12 cellular contexts compared by ENCODE assay signal in the genomic region with DNA sequence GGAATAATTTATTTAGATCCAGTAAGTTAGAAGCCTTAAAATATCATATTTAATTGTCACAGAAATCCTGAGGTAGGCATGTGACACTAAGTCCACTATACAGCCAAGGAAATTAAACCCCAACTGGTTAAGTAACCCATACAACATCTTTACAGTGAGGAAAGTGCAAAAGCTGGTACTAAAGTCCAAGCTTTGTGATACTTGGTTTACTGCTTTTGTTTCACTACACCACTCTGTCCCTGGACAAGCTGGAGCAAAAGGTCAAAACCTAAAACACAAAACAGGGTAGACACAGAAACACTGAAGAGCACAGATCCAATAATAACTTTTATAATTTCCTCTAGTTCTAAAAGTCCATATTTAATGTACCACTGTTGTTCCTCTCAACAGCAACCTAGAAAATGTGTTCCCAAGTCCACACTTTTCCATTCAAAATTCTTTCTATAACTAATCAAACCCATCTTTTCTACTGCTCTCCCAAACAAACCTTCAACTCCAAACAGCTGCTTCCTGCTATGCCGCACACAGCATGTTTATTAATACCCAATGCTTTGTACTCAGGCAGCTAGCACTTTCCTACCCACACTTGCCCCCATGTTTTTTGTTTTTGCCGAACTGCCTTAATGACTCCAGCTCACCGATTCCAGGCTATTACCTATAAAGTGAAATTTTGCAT.
DNase-seq lines count a peak whose midpoint lies in the region; ATAC-seq and TF ChIP-seq lines count a peak whose summit lies in the region.
"Had no signal": no experiment of that assay in that cellular context is flagged by ENCODE, and none has a peak within 500 bp of the region (broad histone marks: within the 10 kb centered on the region; RNA-seq: fewer than 3 reads in every experiment).

No MANE protein-coding gene starts in this region.

- H3K27ac ChIP-seq in heart left ventricle (no peak overlapping the region), left ventricle myocardium inferior (replicated peaks) (no peak overlapping the region), mesodermal cell (ENCODE audit: low read depth, low read length, severe bottlenecking) (peak overlapping the region; percentile 42)
- H3K27ac ChIP-seq: breast epithelium had no signal

- no peak overlapping the region for H3K4me3 ChIP-seq in heart left ventricle
- H3K4me3 ChIP-seq in left ventricle myocardium inferior = no peak overlapping the region
- no peak overlapping the region for H3K4me3 ChIP-seq in mesodermal cell (ENCODE audit: extremely low read depth, insufficient read depth, low read length, poor library complexity, severe bottlenecking)
- no peak overlapping the region for H3K4me3 ChIP-seq in Caco-2 (ENCODE audit: low read depth, low read length)
- no peak overlapping the region for H3K4me3 ChIP-seq in lower leg skin (ENCODE audit: low read depth, poor library complexity, severe bottlenecking)
- H3K4me3 ChIP-seq: breast epithelium had no signal

- H3K4me1 Mint-ChIP-seq in activated T-helper 2 cell treated with anti-CD3 and anti-CD28 coated beads, Interferon-gamma antibody, Interleukin-2, Interleukin-4, amounts not matched to agents 10 μg/mL and 5 μg/mL and 100 μg/mL, durations not matched to agents 14 hours and 24 hours and 36 hours (ENCODE audit: low read depth) = peaks cover 57% of the 10 kb centered on the region
- peaks cover 56% of the 10 kb centered on the region for H3K4me1 Mint-ChIP-seq in stimulated activated memory B cell treated with anti-CD40 and anti-IgM and Interleukin-4, amounts not matched to agents 10 μg/mL and 1 μg/mL and 100 μg/mL, for 72 hours
- H3K4me1 Mint-ChIP-seq in Caco-2 (ENCODE audit: low read depth, unreplicated experiment) = peaks cover 37% of the 10 kb centered on the region

- H3K9me3 ChIP-seq in heart left ventricle (no peaks in the 10 kb centered on the region), left ventricle myocardium inferior (replicated peaks) (no peaks in the 10 kb centered on the region), mesodermal cell (ENCODE audit: control insufficient read depth, low read length) (no peaks in the 10 kb centered on the region), Caco-2 (no peaks in the 10 kb centered on the region)
- H3K9me3 ChIP-seq: breast epithelium had no signal

- H3K4me1 ChIP-seq in heart left ventricle (peaks cover 0 to 88% (median 52%) of the 10 kb centered on the region in 12 donors), left ventricle myocardium inferior (peaks cover 83% of the 10 kb centered on the region), mesodermal cell (ENCODE audit: control insufficient read depth, insufficient read depth, low read length, poor library complexity, severe bottlenecking) (peaks cover 22% of the 10 kb centered on the region), Caco-2 (peaks cover 60% of the 10 kb centered on the region)

- DNase-seq in heart left ventricle (no peak), left ventricle myocardium inferior (no peak), Caco-2 (no peak), lower leg skin (ENCODE audit: low spot score in 2 of 2) (no peak)
- no peak for DNase-seq in activated T-helper 2 cell treated with anti-CD3 and anti-CD28 coated beads, Interferon-gamma antibody, Interleukin-2, Interleukin-4, amounts not matched to agents 10 μg/mL and 5 μg/mL and 100 μg/mL, durations not matched to agents 14 hours and 24 hours and 36 hours (ENCODE audit: low spot score)
- DNase-seq: Kasumi-1 had no signal

- CTCF ChIA-PET in Caco-2 (lab: Charles Lee) = no interaction called here

- H3K36me3 Mint-ChIP-seq in activated T-helper 2 cell treated with anti-CD3 and anti-CD28 coated beads, Interferon-gamma antibody, Interleukin-2, Interleukin-4, amounts not matched to agents 10 μg/mL and 5 μg/mL and 100 μg/mL, durations not matched to agents 14 hours and 24 hours and 36 hours (ENCODE audit: low read depth) = peaks cover 3% of the 10 kb centered on the region
- no peaks in the 10 kb centered on the region for H3K36me3 Mint-ChIP-seq in stimulated activated memory B cell treated with anti-CD40 and anti-IgM and Interleukin-4, amounts not matched to agents 10 μg/mL and 1 μg/mL and 100 μg/mL, for 72 hours
- H3K36me3 Mint-ChIP-seq in Caco-2 (ENCODE audit: insufficient read depth, unreplicated experiment) = peaks cover 4% of the 10 kb centered on the region

- TF ChIP-seq POLR2A in heart left ventricle (IDR thresholded peaks at IDR 0.05) (no peak), lower leg skin (IDR thresholded peaks at IDR 0.05) (no peak)

- H3K27me3 Mint-ChIP-seq in activated T-helper 2 cell treated with anti-CD3 and anti-CD28 coated beads, Interferon-gamma antibody, Interleukin-2, Interleukin-4, amounts not matched to agents 10 μg/mL and 5 μg/mL and 100 μg/mL, durations not matched to agents 14 hours and 24 hours and 36 hours (ENCODE audit: low read depth) = no peaks in the 10 kb centered on the region
- no peaks in the 10 kb centered on the region for H3K27me3 Mint-ChIP-seq in stimulated activated memory B cell treated with anti-CD40 and anti-IgM and Interleukin-4, amounts not matched to agents 10 μg/mL and 1 μg/mL and 100 μg/mL, for 72 hours
- no peaks in the 10 kb centered on the region for H3K27me3 Mint-ChIP-seq in Caco-2 (ENCODE audit: insufficient read depth, unreplicated experiment)
- H3K27me3 Mint-ChIP-seq: B cell had no signal

- TF ChIP-seq CTCF in heart left ventricle (IDR thresholded peaks at IDR 0.05) (no peak), left ventricle myocardium inferior (IDR thresholded peaks at IDR 0.05; ENCODE audit: borderline replicate concordance) (no peak), Caco-2 (IDR thresholded peaks at IDR 0.05; ENCODE audit: insufficient read depth in 1 of 2, low read depth in 1 of 2, low read length in 1 of 2, severe bottlenecking in 1 of 2, unreplicated experiment in 1 of 2) (no peak), lower leg skin (IDR thresholded peaks at IDR 0.05) (no peak)

- H3K36me3 ChIP-seq in heart left ventricle = no peaks in the 10 kb centered on the region
- no peaks in the 10 kb centered on the region for H3K36me3 ChIP-seq in left ventricle myocardium inferior
- H3K36me3 ChIP-seq in mesodermal cell (ENCODE audit: control insufficient read depth, insufficient read depth, low read length) = peaks cover 4% of the 10 kb centered on the region
- H3K36me3 ChIP-seq in Caco-2 (ENCODE audit: control insufficient read depth, insufficient read depth, low read length) = no peaks in the 10 kb centered on the region
- H3K36me3 ChIP-seq: breast epithelium had no signal

- H3K27me3 ChIP-seq in heart left ventricle (no peaks in the 10 kb centered on the region), left ventricle myocardium inferior (ENCODE audit: low read depth) (no peaks in the 10 kb centered on the region), Caco-2 (replicated peaks; ENCODE audit: control insufficient read depth, insufficient read depth, low read length) (no peaks in the 10 kb centered on the region)
- H3K27me3 ChIP-seq: breast epithelium had no signal

- no peaks in the 10 kb centered on the region for H3K9me3 Mint-ChIP-seq in activated T-helper 2 cell treated with anti-CD3 and anti-CD28 coated beads, Interferon-gamma antibody, Interleukin-2, Interleukin-4, amounts not matched to agents 10 μg/mL and 5 μg/mL and 100 μg/mL, durations not matched to agents 14 hours and 24 hours and 36 hours
- H3K9me3 Mint-ChIP-seq in stimulated activated memory B cell treated with anti-CD40 and anti-IgM and Interleukin-4, amounts not matched to agents 10 μg/mL and 1 μg/mL and 100 μg/mL, for 72 hours = no peaks in the 10 kb centered on the region
- no peaks in the 10 kb centered on the region for H3K9me3 Mint-ChIP-seq in Caco-2 (ENCODE audit: unreplicated experiment)
- H3K9me3 Mint-ChIP-seq: activated T-helper 1 cell treated with anti-CD3 and anti-CD28 coated beads, Interleukin-12 subunit alpha, Interleukin-12 subunit beta, Interleukin-2, Interleukin-4 antibody, amounts not matched to agents 30 ng/mL and 10 ng/mL and 1 ng/mL, durations not matched to agents 14 hours and 24 hours and 36 hours had no signal

- POLR2A ChIA-PET in Caco-2 (lab: Charles Lee) = no interaction called here

- no peak overlapping the region for H3K4me3 Mint-ChIP-seq in activated T-helper 2 cell treated with anti-CD3 and anti-CD28 coated beads, Interferon-gamma antibody, Interleukin-2, Interleukin-4, amounts not matched to agents 10 μg/mL and 5 μg/mL and 100 μg/mL, durations not matched to agents 14 hours and 24 hours and 36 hours (ENCODE audit: low read depth)
- no peak overlapping the region for H3K4me3 Mint-ChIP-seq in stimulated activated memory B cell treated with anti-CD40 and anti-IgM and Interleukin-4, amounts not matched to agents 10 μg/mL and 1 μg/mL and 100 μg/mL, for 72 hours
- no peak overlapping the region for H3K4me3 Mint-ChIP-seq in Caco-2 (ENCODE audit: unreplicated experiment)
- H3K4me3 Mint-ChIP-seq: activated T-helper 1 cell treated with anti-CD3 and anti-CD28 coated beads, Interleukin-12 subunit alpha, Interleukin-12 subunit beta, Interleukin-2, Interleukin-4 antibody, amounts not matched to agents 30 ng/mL and 10 ng/mL and 1 ng/mL, durations not matched to agents 14 hours and 24 hours and 36 hours; B cell had no signal

- ATAC-seq in heart left ventricle (peak in 3 of 4 donors; percentile 27 to 67 (median 45)), GM21515 (IDR thresholded peaks at IDR 0.05; ENCODE audit: unreplicated experiment) (no peak)
- no peak for ATAC-seq in stimulated activated memory B cell treated with anti-CD40 and anti-IgM and Interleukin-4, amounts not matched to agents 10 μg/mL and 1 μg/mL and 100 μg/mL, for 72 hours

- BruUV-seq in Caco-2 (replicated peaks; lab: Mats Ljungman, UMichigan) = no TSS peak

- H3K27ac Mint-ChIP-seq in activated T-helper 2 cell treated with anti-CD3 and anti-CD28 coated beads, Interferon-gamma antibody, Interleukin-2, Interleukin-4, amounts not matched to agents 10 μg/mL and 5 μg/mL and 100 μg/mL, durations not matched to agents 14 hours and 24 hours and 36 hours = peak overlapping the region; percentile 27
- H3K27ac Mint-ChIP-seq in stimulated activated memory B cell treated with anti-CD40 and anti-IgM and Interleukin-4, amounts not matched to agents 10 μg/mL and 1 μg/mL and 100 μg/mL, for 72 hours = peak overlapping the region; percentile 12
- no peak overlapping the region for H3K27ac Mint-ChIP-seq in Caco-2 (ENCODE audit: unreplicated experiment)
- H3K27ac Mint-ChIP-seq: B cell had no signal

- WGBS in heart left ventricle, 4 donors = 40 to 60% (median 44%) methylated on average over 3 of the region's 3 CpGs
- 89 to 91% methylated on average over 1 of the region's 3 CpGs for WGBS in mesodermal cell (ENCODE audit: insufficient coverage in 2 of 2), 2 experiments
- 40 to 61% methylated on average over 3 of the region's 3 CpGs for WGBS in lower leg skin, 2 donors

- intact Hi-C loops in heart left ventricle (cut with DNase I) (no loop called here), left ventricle myocardium inferior (cut with micrococcal nuclease) (no loop called here), Caco-2 (cut with micrococcal nuclease; ENCODE audit: unreplicated experiment) (no loop called here), lower leg skin (cut with DNase I; ENCODE audit: low total_unique reads) (no loop called here)
- intact Hi-C loops in activated T-helper 2 cell treated with anti-CD3 and anti-CD28 coated beads, Interferon-gamma antibody, Interleukin-2, Interleukin-4, amounts not matched to agents 10 μg/mL and 5 μg/mL and 100 μg/mL, durations not matched to agents 14 hours and 24 hours and 36 hours (cut with micrococcal nuclease) = no loop called here

Comparison
In these comparisons a context has a peak if more than half of its experiments do, and no peak if none do; other contexts are left out.
1. ATAC-seq: peak in heart left ventricle (3 of 4); none in stimulated activated memory B cell treated with anti-CD40 and anti-IgM and Interleukin-4, amounts not matched to agents 10 μg/mL and 1 μg/mL and 100 μg/mL, for 72 hours (single experiment) and GM21515 (single experiment).